In the genomic region with DNA sequence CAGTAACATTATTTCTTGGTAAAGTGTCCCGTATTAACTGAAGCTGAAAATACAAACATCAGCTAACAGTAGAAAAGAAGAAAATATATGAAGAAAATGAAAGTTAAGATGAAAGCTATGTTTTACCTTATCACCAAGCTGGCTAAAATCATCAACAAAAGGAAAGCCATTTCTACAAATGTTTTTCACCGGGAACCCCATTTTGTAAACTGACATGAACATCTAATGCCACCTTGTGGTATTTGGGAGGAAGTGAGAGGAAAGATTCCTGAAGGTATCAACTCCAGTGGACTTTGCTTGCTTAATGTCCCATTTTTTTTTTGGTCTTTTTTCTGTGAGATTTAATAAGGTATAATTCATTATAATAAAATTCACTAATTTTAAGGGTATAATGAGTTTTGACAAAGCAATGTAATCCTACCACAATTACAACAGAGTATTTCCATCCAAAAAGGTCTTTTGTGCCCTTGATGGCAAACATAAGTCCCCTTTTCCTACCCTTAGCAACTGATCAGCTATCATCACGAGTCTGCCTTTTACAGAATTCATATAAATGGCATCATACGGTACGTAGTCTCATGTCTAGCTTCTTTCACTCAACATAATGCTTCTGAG, we compare ENCODE assay signal across 8 cellular contexts. TPM values are rescaled to one million over a fixed set of nuclear protein-coding genes. Genes with fewer than 3 reads are reported as not detected.
DNase-seq lines count a peak whose midpoint lies in the region; ATAC-seq and TF ChIP-seq lines count a peak whose summit lies in the region.

No MANE protein-coding gene starts in this region.

- peak overlapping the region in 2 of 3 experiments; percentile 61 to 74 for H3K4me3 Mint-ChIP-seq in nephron

- ATAC-seq in GM18867 (IDR thresholded peaks at IDR 0.05; ENCODE audit: unreplicated experiment) (no peak), HG02970 (IDR thresholded peaks at IDR 0.05; ENCODE audit: low FRiP score, unreplicated experiment) (no peak)

- DNase-seq in NCI-H1436 (lab: John Stamatoyannopoulos, UW): peak; percentile 58
- no peak for DNase-seq in NCI-H1436 treated with DMSO at 0.1 percent for 48 hours (lab: John Stamatoyannopoulos, UW)
- peak; percentile 54 for DNase-seq in KBM-7
- DNase-seq in SHP77 (lab: John Stamatoyannopoulos, UW): peak; percentile 39 to 50
- no peak for DNase-seq in epithelial cell of proximal tubule (ENCODE audit: low read depth)

- peak; percentile 78 for TF ChIP-seq CTCF in epithelial cell of proximal tubule (conservative IDR thresholded peaks at IDR 0.05; ENCODE audit: low read depth, low read length)
- TF ChIP-seq CTCF in nephron (IDR thresholded peaks at IDR 0.05; ENCODE audit: unreplicated experiment in 3 of 3): peak; percentile 74 to 82 (median 80)

- H3K27ac Mint-ChIP-seq in nephron: peak overlapping the region; percentile 52 to 75 (median 73)

- in situ Hi-C loops in KBM-7 (cut with MboI; ENCODE audit: low pct_unique_long_range_greater_than_20kb, low sequenced_read_pairs): no loop called here

- H3K9me3 Mint-ChIP-seq in nephron: no peaks in the 10 kb centered on the region

- H3K4me3 ChIP-seq in epithelial cell of proximal tubule (ENCODE audit: low read depth, low read length): no peak overlapping the region

- peaks cover 3% of the 10 kb centered on the region for H3K27me3 Mint-ChIP-seq in nephron (ENCODE audit: low read depth)

- peaks cover 14% of the 10 kb centered on the region for H3K4me1 Mint-ChIP-seq in nephron

- peaks cover 29% of the 10 kb centered on the region for H3K36me3 Mint-ChIP-seq in nephron (ENCODE audit: low read depth)

RNA-seq across cellular contexts. Expression of gene SDHB, which starts 7.7 kb away (rescaled TPM):
- total RNA-seq in epithelial cell of proximal tubule: 118 and 183 TPM in 2 replicates

RNA-seq across cellular contexts. Expression of gene ATP13A2, which starts 34.4 kb away (rescaled TPM):
- 75.7 and 87.8 TPM in 2 replicates for total RNA-seq in epithelial cell of proximal tubule

Comparison
In these comparisons a context has a peak if more than half of its experiments do, and no peak if none do; other contexts are left out.
1. DNase-seq: peak in NCI-H1436 (single experiment), KBM-7 (single experiment) and SHP77 (2 of 2); none in NCI-H1436 treated with DMSO at 0.1 percent for 48 hours (single experiment) and epithelial cell of proximal tubule (single experiment).